Comparison of ENCODE assay signal across 10 cellular contexts in genomic region chr16:57643166-57643813, GRCh38. TPM values are rescaled to one million over a fixed set of nuclear protein-coding genes. Genes with fewer than 3 reads are reported as not detected.
DNase-seq lines count a peak whose midpoint lies in the region; ATAC-seq and TF ChIP-seq lines count a peak whose summit lies in the region.
"Had no signal": no experiment of that assay in that cellular context is flagged by ENCODE, and none has a peak within 500 bp of the region (broad histone marks: within the 10 kb centered on the region; RNA-seq: fewer than 3 reads in every experiment).

No MANE protein-coding gene starts in this region.

- H3K4me3 Mint-ChIP-seq in neural crest cell = no peak overlapping the region

- H3K36me3 Mint-ChIP-seq in neural crest cell (ENCODE audit: low read depth) = no peaks in the 10 kb centered on the region
- no peaks in the 10 kb centered on the region for H3K36me3 Mint-ChIP-seq in activated naive CD4-positive, alpha-beta T cell treated with anti-CD3 and anti-CD28 coated beads, Interleukin-2, amount 50 U/mL, for 72 hours

- no TSS peak for BruUV-seq in Panc1 (replicated peaks; lab: Mats Ljungman, UMichigan)

- H3K27me3 ChIP-seq in Panc1 (ENCODE audit: control insufficient read depth, insufficient read depth, low read length) = no peaks in the 10 kb centered on the region
- peaks cover 0 to 6% (median 0%) of the 10 kb centered on the region in 4 donors for H3K27me3 ChIP-seq in esophagus squamous epithelium

- TF ChIP-seq POLR2A in esophagus squamous epithelium (IDR thresholded peaks at IDR 0.05) = no peak

- H3K9me3 ChIP-seq in Panc1 (ENCODE audit: control insufficient read depth, insufficient read depth, low read depth, low read length) = no peaks in the 10 kb centered on the region
- H3K9me3 ChIP-seq in esophagus squamous epithelium = no peaks in the 10 kb centered on the region

- no peaks in the 10 kb centered on the region for H3K36me3 ChIP-seq in Panc1 (ENCODE audit: control insufficient read depth, insufficient read depth, low read length)
- H3K36me3 ChIP-seq in esophagus squamous epithelium = peaks cover 0 to 44% (median 0%) of the 10 kb centered on the region in 3 donors

- no peaks in the 10 kb centered on the region for H3K27me3 Mint-ChIP-seq in neural crest cell (ENCODE audit: low read depth)

- H3K4me1 ChIP-seq in Panc1 (ENCODE audit: control insufficient read depth, insufficient read depth, low read length) = peaks cover 4% of the 10 kb centered on the region
- H3K4me1 ChIP-seq in esophagus squamous epithelium = peaks cover 19 to 87% (median 50%) of the 10 kb centered on the region in 3 donors

- ATAC-seq in Panc1 = peak; percentile 53
- no peak for ATAC-seq in activated naive CD4-positive, alpha-beta T cell treated with anti-CD3 and anti-CD28 coated beads, Interleukin-2, amount 50 U/mL, for 72 hours

- WGBS in esophagus squamous epithelium, 2 donors = 34 to 52% methylated on average over 3 to 5 of the region's 7 CpGs

- peak overlapping the region; percentile 6 for H3K27ac Mint-ChIP-seq in neural crest cell (ENCODE audit: unreplicated experiment)
- no peak overlapping the region for H3K27ac Mint-ChIP-seq in activated naive CD4-positive, alpha-beta T cell treated with anti-CD3 and anti-CD28 coated beads, Interleukin-2, amount 50 U/mL, for 72 hours

- no peaks in the 10 kb centered on the region for H3K9me3 Mint-ChIP-seq in neural crest cell
- H3K9me3 Mint-ChIP-seq in activated naive CD4-positive, alpha-beta T cell treated with anti-CD3 and anti-CD28 coated beads, Interleukin-2, amount 50 U/mL, for 72 hours = no peaks in the 10 kb centered on the region

- in situ Hi-C loops in Panc1 (cut with HindIII; ENCODE audit: low pct_unique_long_range_greater_than_20kb, low sequenced_read_pairs) = no loop called here

- H3K27ac ChIP-seq in Panc1 (ENCODE audit: low read length) (no peak overlapping the region), esophagus squamous epithelium (peak overlapping the region; percentile 25 to 71 (median 42))

- DNase-seq in Ammon's horn (ENCODE audit: low spot score) = peak; percentile 59
- no peak for DNase-seq in Panc1 (ENCODE audit: low read depth, low spot score)
- no peak for DNase-seq in esophagus squamous epithelium (lab: John Stamatoyannopoulos, UW)
- DNase-seq in neural crest cell (ENCODE audit: low read depth, low spot score) = no peak
- DNase-seq in DMS114 treated with DMSO at 0.1 percent for 48 hours (lab: John Stamatoyannopoulos, UW; ENCODE audit: unreplicated experiment) = no peak
- no peak for DNase-seq in NCI-H1694 (lab: John Stamatoyannopoulos, UW)
- DNase-seq in activated naive CD4-positive, alpha-beta T cell treated with anti-CD3 and anti-CD28 coated beads, Interleukin-2, amount 50 U/mL, for 72 hours (ENCODE audit: low spot score in 2 of 2) = no peak
- no peak for DNase-seq in NCI-H187 (lab: John Stamatoyannopoulos, UW)
- DNase-seq: NCI-H510A treated with DMSO at 0.1 percent for 48 hours had no signal

- CTCF ChIA-PET in Panc1 (lab: Charles Lee) = interaction anchor here (0.6 kb wide), 1 partner anchor 16 kb away, joined by 4 read pairs; no protein-coding TSS in a partner anchor

- TF ChIP-seq CTCF in Panc1 (IDR thresholded peaks at IDR 0.05) = no peak
- no peak for TF ChIP-seq CTCF in esophagus squamous epithelium (IDR thresholded peaks at IDR 0.05)
- no peak for TF ChIP-seq CTCF in neural crest cell (conservative IDR thresholded peaks at IDR 0.05)

- intact Hi-C loops in Panc1 (cut with micrococcal nuclease; ENCODE audit: unreplicated experiment) (no loop called here), esophagus squamous epithelium (cut with DNase I) (no loop called here)

- H3K4me3 ChIP-seq in Panc1 (ENCODE audit: low read depth in 2 of 2, low read length in 2 of 2) (no peak overlapping the region), esophagus squamous epithelium (no peak overlapping the region)

- POLR2A ChIA-PET in Panc1 (lab: Charles Lee) = no interaction called here

- H3K4me1 Mint-ChIP-seq in neural crest cell = peaks cover 37% of the 10 kb centered on the region

RNA-seq across cellular contexts. Expression of gene ADGRG1, which starts 14.9 kb away (rescaled TPM):
- total RNA-seq in Panc1 (2021; ENCODE audit: unreplicated experiment) (13.1 TPM), esophagus squamous epithelium (10 to 100 TPM; 37.0 to 65.5 (median 42.1) TPM), neural crest cell (56.6 and 58.5 TPM in 2 replicates)
- polyA plus RNA-seq in Panc1 (2012; ENCODE audit: insufficient read length) = 6.8 TPM
- 1 to 10 TPM; 4.3 to 8.2 TPM for total RNA-seq in activated naive CD4-positive, alpha-beta T cell treated with anti-CD3 and anti-CD28 coated beads, Interleukin-2, amount 50 U/mL, for 72 hours

RNA-seq across cellular contexts. Expression of gene ADGRG3, which starts 24.8 kb away (rescaled TPM):
- total RNA-seq in Panc1 (2021; ENCODE audit: unreplicated experiment) (not detected), esophagus squamous epithelium (1 to 10 TPM in 3 of 4 donors, not detected in 1; 1.5 to 3.9 (median 2.1) TPM), neural crest cell (not detected in 2 replicates)
- polyA plus RNA-seq in Panc1 (2012; ENCODE audit: insufficient read length) = not detected
- under 1 TPM; 0.21 to 0.84 TPM for total RNA-seq in activated naive CD4-positive, alpha-beta T cell treated with anti-CD3 and anti-CD28 coated beads, Interleukin-2, amount 50 U/mL, for 72 hours
- total RNA-seq: T-helper 2 cell treated with Interferon-gamma antibody and Interleukin-4, amounts not matched to agents 100 ng/mL and 5 ng/mL, for 36 hours had no signal

RNA-seq across cellular contexts. Expression of gene DRC7, which starts 51.3 kb away (rescaled TPM):
- total RNA-seq in Panc1 (2021; ENCODE audit: unreplicated experiment) = not detected
- polyA plus RNA-seq in Panc1 (2012; ENCODE audit: insufficient read length) = not detected
- total RNA-seq in esophagus squamous epithelium = under 1 TPM in 1 of 4 donors, not detected in 3; 0.79 TPM
- total RNA-seq in neural crest cell = 0.16 and 0.32 TPM in 2 replicates
- total RNA-seq in activated naive CD4-positive, alpha-beta T cell treated with anti-CD3 and anti-CD28 coated beads, Interleukin-2, amount 50 U/mL, for 72 hours = not detected
- total RNA-seq: T-helper 2 cell treated with Interferon-gamma antibody and Interleukin-4, amounts not matched to agents 100 ng/mL and 5 ng/mL, for 36 hours had no signal
